ENCODE assay signal across 13 cellular contexts in the genomic region with DNA sequence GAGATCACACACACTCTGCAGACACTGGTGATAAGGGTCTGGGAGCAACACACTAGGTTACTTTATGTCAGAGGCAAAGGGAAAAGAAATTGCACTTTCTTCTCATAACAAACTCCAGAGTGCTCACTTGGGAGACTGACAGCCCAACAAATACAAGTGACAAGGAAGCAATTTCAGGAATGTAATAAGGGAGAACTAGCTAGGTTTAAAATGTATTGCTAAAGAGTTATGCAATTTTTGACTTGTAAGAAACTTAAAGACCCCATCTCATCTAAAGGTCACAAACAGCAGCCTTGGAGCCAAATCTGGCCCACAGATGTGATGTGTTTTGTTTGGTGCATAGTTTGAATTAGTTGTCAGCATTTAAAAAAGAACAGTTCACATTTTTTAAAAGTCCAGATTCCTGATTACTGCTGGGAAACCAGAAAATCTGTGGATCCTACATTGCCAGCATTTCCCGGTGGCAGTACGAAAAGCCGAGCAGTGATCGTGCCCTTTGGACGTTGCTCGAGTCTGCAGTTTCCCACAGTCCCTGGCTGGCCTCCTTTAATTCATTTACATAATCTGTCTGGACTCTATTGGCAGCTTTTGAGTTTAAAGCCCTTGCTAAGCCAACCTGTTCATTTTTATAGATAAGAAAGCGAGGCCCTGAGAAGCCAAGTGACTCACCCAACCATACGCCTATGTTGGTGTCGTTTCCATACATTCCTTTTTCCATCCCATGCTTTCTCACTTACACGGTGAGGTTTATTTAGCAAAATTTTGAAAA. TPM values are rescaled to one million over a fixed set of nuclear protein-coding genes. Genes with fewer than 3 reads are reported as not detected.
DNase-seq lines count a peak whose midpoint lies in the region; ATAC-seq and TF ChIP-seq lines count a peak whose summit lies in the region.
"Had no signal": no experiment of that assay in that cellular context is flagged by ENCODE, and none has a peak within 500 bp of the region (broad histone marks: within the 10 kb centered on the region; RNA-seq: fewer than 3 reads in every experiment).

No MANE protein-coding gene starts in this region.

- H3K36me3 Mint-ChIP-seq in Caco-2 (ENCODE audit: insufficient read depth, unreplicated experiment) (no peaks in the 10 kb centered on the region), neural progenitor cell (no peaks in the 10 kb centered on the region)
- H3K36me3 Mint-ChIP-seq: brain had no signal

- POLR2A ChIA-PET in Caco-2 (lab: Charles Lee): interaction anchor here (0.5 to 0.7 kb wide), 2 partner anchors 16 to 659 kb away, joined by 3 read pairs; partner anchors contain the start of gene LRP6

- no peak for TF ChIP-seq EP300 in sigmoid colon (IDR thresholded peaks at IDR 0.05)

- TF ChIP-seq CTCF in Caco-2 (IDR thresholded peaks at IDR 0.05; ENCODE audit: insufficient read depth in 1 of 2, low read depth in 1 of 2, low read length in 1 of 2, severe bottlenecking in 1 of 2, unreplicated experiment in 1 of 2): no peak
- TF ChIP-seq CTCF in Peyer's patch (IDR thresholded peaks at IDR 0.05): no peak
- no peak for TF ChIP-seq CTCF in neural progenitor cell (IDR thresholded peaks at IDR 0.05)
- TF ChIP-seq CTCF in sigmoid colon (IDR thresholded peaks at IDR 0.05): no peak

- DNase-seq in Caco-2 (peak; percentile 85 to 86), Peyer's patch (peak in 2 of 3 donors; percentile 75 to 81), fibroblast of peridontal ligament (ENCODE audit: extremely low read depth) (peak; percentile 82), neural progenitor cell (ENCODE audit: low spot score) (peak; percentile 32), sigmoid colon (no peak), anterior cingulate cortex (lab: John Stamatoyannopoulos, UW) (no peak)
- DNase-seq in central memory CD4-positive, alpha-beta T cell: no peak
- DNase-seq: NCI-H1436 treated with DMSO at 0.1 percent for 48 hours, NCI-H748 treated with DMSO at 0.1 percent for 48 hours had no signal

- H3K4me1 Mint-ChIP-seq in Caco-2 (ENCODE audit: low read depth, unreplicated experiment): peaks cover 19% of the 10 kb centered on the region
- H3K4me1 Mint-ChIP-seq in neural progenitor cell: peaks cover 27% of the 10 kb centered on the region
- H3K4me1 Mint-ChIP-seq: nephron had no signal

- H3F3A ChIP-seq in neural progenitor cell (ENCODE audit: low read depth): peaks cover 26% of the 10 kb centered on the region

- H3K79me2 ChIP-seq in neural progenitor cell (ENCODE audit: low read depth): no peaks in the 10 kb centered on the region

- CTCF ChIA-PET in Caco-2 (lab: Charles Lee): interaction anchor here (0.6 kb wide), 1 partner anchor 48 kb away, joined by 3 read pairs; no protein-coding TSS in a partner anchor

- H3K9me3 ChIP-seq in Caco-2: no peaks in the 10 kb centered on the region
- no peaks in the 10 kb centered on the region for H3K9me3 ChIP-seq in Peyer's patch
- no peaks in the 10 kb centered on the region for H3K9me3 ChIP-seq in neural progenitor cell (ENCODE audit: low read depth)
- H3K9me3 ChIP-seq in sigmoid colon: no peaks in the 10 kb centered on the region
- H3K9me3 ChIP-seq: BLaER1 had no signal

- intact Hi-C loops in Caco-2 (cut with micrococcal nuclease; ENCODE audit: unreplicated experiment) (loop anchor here (1.0 kb wide), 2 partner anchors 16 to 42 kb away; partner anchors contain the start of gene ETV6), sigmoid colon (cut with DNase I) (no loop called here)

- H3K4me2 ChIP-seq in neural progenitor cell: no peak overlapping the region
- H3K4me2 ChIP-seq: BLaER1 had no signal

- H3K27ac Mint-ChIP-seq in Caco-2 (ENCODE audit: unreplicated experiment) (peak overlapping the region; percentile 3), neural progenitor cell (peak overlapping the region; percentile 39)

- H3K9me3 Mint-ChIP-seq in Caco-2 (ENCODE audit: unreplicated experiment): no peaks in the 10 kb centered on the region
- H3K9me3 Mint-ChIP-seq in neural progenitor cell: no peaks in the 10 kb centered on the region
- H3K9me3 Mint-ChIP-seq: brain, nephron had no signal

- no TSS peak for BruUV-seq in Caco-2 (replicated peaks; lab: Mats Ljungman, UMichigan)

- TF ChIP-seq POLR2A in Peyer's patch (IDR thresholded peaks at IDR 0.05) (no peak), sigmoid colon (IDR thresholded peaks at IDR 0.05) (no peak)

- peaks cover 17% of the 10 kb centered on the region for H3K4me1 ChIP-seq in Caco-2
- no peaks in the 10 kb centered on the region for H3K4me1 ChIP-seq in Peyer's patch
- peaks cover 29% of the 10 kb centered on the region for H3K4me1 ChIP-seq in neural progenitor cell
- peaks cover 0 to 6% (median 2%) of the 10 kb centered on the region in 4 donors for H3K4me1 ChIP-seq in sigmoid colon
- H3K4me1 ChIP-seq: BLaER1 had no signal

- H3K27me3 Mint-ChIP-seq in Caco-2 (ENCODE audit: insufficient read depth, unreplicated experiment): no peaks in the 10 kb centered on the region
- peaks cover 3% of the 10 kb centered on the region for H3K27me3 Mint-ChIP-seq in neural progenitor cell (ENCODE audit: insufficient read depth, low read depth)

- H3K9ac ChIP-seq in neural progenitor cell: no peak overlapping the region
- H3K9ac ChIP-seq: BLaER1 had no signal

- H3K4me3 ChIP-seq in Caco-2 (ENCODE audit: low read depth, low read length) (no peak overlapping the region), Peyer's patch (no peak overlapping the region), neural progenitor cell (no peak overlapping the region), sigmoid colon (no peak overlapping the region)
- H3K4me3 ChIP-seq: BLaER1 had no signal

- no peaks in the 10 kb centered on the region for H3K27me3 ChIP-seq in Caco-2 (replicated peaks; ENCODE audit: control insufficient read depth, insufficient read depth, low read length)
- H3K27me3 ChIP-seq in Peyer's patch: no peaks in the 10 kb centered on the region
- no peaks in the 10 kb centered on the region for H3K27me3 ChIP-seq in neural progenitor cell
- H3K27me3 ChIP-seq in sigmoid colon: no peaks in the 10 kb centered on the region
- H3K27me3 ChIP-seq: BLaER1 had no signal

- peak overlapping the region; percentile 20 for H2AFZ ChIP-seq in neural progenitor cell (replicated peaks)

- H3K27ac ChIP-seq in Peyer's patch (peak overlapping the region in 1 of 4 donors; percentile 54), neural progenitor cell (no peak overlapping the region), sigmoid colon (no peak overlapping the region)
- H3K27ac ChIP-seq: BLaER1 had no signal

- H3K4me3 Mint-ChIP-seq in Caco-2 (ENCODE audit: unreplicated experiment): peak overlapping the region; percentile 56
- H3K4me3 Mint-ChIP-seq in neural progenitor cell: no peak overlapping the region
- H3K4me3 Mint-ChIP-seq: brain, nephron had no signal

- no peak for ATAC-seq in HG02642 (IDR thresholded peaks at IDR 0.05; ENCODE audit: poor library complexity, unreplicated experiment)

- no peaks in the 10 kb centered on the region for H4K20me1 ChIP-seq in neural progenitor cell (ENCODE audit: low read depth)
- H4K20me1 ChIP-seq: BLaER1 had no signal

- no peaks in the 10 kb centered on the region for H3K36me3 ChIP-seq in Caco-2 (ENCODE audit: control insufficient read depth, insufficient read depth, low read length)
- no peaks in the 10 kb centered on the region for H3K36me3 ChIP-seq in Peyer's patch
- no peaks in the 10 kb centered on the region for H3K36me3 ChIP-seq in neural progenitor cell
- no peaks in the 10 kb centered on the region for H3K36me3 ChIP-seq in sigmoid colon
- H3K36me3 ChIP-seq: BLaER1 had no signal

- WGBS in sigmoid colon, 2 donors: 14 to 59% methylated on average over 10 of the region's 10 CpGs

RNA-seq across cellular contexts. Expression of gene ETV6, which starts 42.0 kb away (rescaled TPM):
- 15.6 and 18.2 TPM in 2 replicates for total RNA-seq in Caco-2 (2022)
- 10 to 100 TPM; 35.4 to 49.5 (median 42.2) TPM for total RNA-seq in Peyer's patch
- total RNA-seq in neural progenitor cell (ENCODE audit: low replicate concordance): 6.2 and 6.8 TPM in 2 replicates
- total RNA-seq in sigmoid colon: 10 to 100 TPM; 15.7 to 35.2 (median 23.6) TPM
- polyA plus RNA-seq in sigmoid colon: 10 to 100 TPM in 2 of 3 donors, 1 to 10 TPM in 1; 8.4 to 17.3 (median 13.4) TPM

Comparison
In these comparisons a context has a peak if more than half of its experiments do, and no peak if none do; other contexts are left out.
1. DNase-seq: peak in Caco-2 (2 of 2), Peyer's patch (2 of 3), fibroblast of peridontal ligament (single experiment) and neural progenitor cell (single experiment); none in central memory CD4-positive, alpha-beta T cell (single experiment), sigmoid colon (single experiment) and anterior cingulate cortex (0 of 58).